ENCODE assay signal across 9 cellular contexts in the genomic region with DNA sequence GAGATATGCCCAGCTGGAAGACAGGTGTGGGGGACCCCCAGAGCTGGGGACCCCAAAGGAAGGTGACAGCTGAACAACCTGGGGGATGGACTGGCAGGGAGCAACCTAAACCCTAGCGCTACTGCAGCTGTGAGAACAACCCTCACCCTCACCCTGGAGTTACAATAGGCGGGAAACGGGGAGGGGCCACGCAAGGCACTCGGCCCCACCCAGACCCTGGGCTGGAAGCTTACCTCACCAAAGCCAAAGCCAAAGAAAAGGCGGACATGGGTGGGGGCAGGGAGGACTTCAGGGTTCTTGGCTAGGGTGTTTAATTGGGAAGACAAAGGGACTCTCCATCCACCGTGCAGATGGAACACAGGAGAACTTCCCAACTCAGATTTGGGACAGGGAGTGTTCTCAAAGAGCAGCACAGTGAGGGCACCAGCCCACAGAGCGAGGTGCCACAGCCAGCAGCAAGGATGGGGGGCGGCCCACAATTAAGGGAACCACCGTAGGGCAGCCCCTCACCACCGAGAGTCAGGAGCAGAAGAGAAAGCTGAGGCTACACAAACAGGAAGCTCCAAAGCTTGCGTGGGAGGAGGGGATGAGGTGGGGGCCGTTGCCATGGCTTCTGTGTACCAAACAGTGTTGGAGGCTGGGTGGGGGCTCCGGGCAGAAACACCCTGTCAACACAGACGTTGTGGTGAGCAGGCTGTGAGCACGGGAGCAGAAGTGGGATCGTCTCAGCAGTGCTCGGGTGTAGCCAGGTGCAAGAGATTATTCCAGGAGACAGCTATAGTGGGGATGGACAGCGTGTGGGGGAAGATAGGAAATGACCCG. TPM values are rescaled to one million over a fixed set of nuclear protein-coding genes. Genes with fewer than 3 reads are reported as not detected.
A peak's percentile ranks its signal among the peaks of the same experiment; 100 is the strongest.
DNase-seq lines count a peak whose midpoint lies in the region; ATAC-seq and TF ChIP-seq lines count a peak whose summit lies in the region.
"Had no signal": no experiment of that assay in that cellular context is flagged by ENCODE, and none has a peak within 500 bp of the region (broad histone marks: within the 10 kb centered on the region; RNA-seq: fewer than 3 reads in every experiment).

No MANE protein-coding gene starts in this region.

- peaks cover 28% of the 10 kb centered on the region for H3K4me1 ChIP-seq in testis

- H3K27me3 ChIP-seq in BJ (ENCODE audit: control insufficient read depth, insufficient read depth, low read length) (no peaks in the 10 kb centered on the region), testis (no peaks in the 10 kb centered on the region)

- POLR2A ChIA-PET in BJ (lab: Charles Lee) = no interaction called here

- H3K36me3 ChIP-seq in BJ (ENCODE audit: control insufficient read depth, insufficient read depth, low read length) = peaks cover 16% of the 10 kb centered on the region
- H3K36me3 ChIP-seq in testis (ENCODE audit: low read depth, missing control alignments) = no peaks in the 10 kb centered on the region

- intact Hi-C loops in testis (cut with DNase I; ENCODE audit: low total_unique reads) = no loop called here

- ATAC-seq in GM19351 (IDR thresholded peaks at IDR 0.05; ENCODE audit: unreplicated experiment) (peak; percentile 33), HG03469 (IDR thresholded peaks at IDR 0.05; ENCODE audit: unreplicated experiment) (peak; percentile 23), omental fat pad (ENCODE audit: low FRiP score) (peak; percentile 38)

- TF ChIP-seq POLR2A in testis (IDR thresholded peaks at IDR 0.05) = no peak

- CTCF ChIA-PET in BJ (lab: Yijun Ruan, JAX) = interaction anchor here (0.9 to 39.5 kb wide), 5 partner anchors 12 to 329 kb away, joined by 3 to 889 read pairs (median 11); no protein-coding TSS in a partner anchor

- H3K4me3 ChIP-seq in BJ (ENCODE audit: low read depth, low read length) (peak overlapping the region; percentile 81), fibroblast of mammary gland (ENCODE audit: control insufficient read depth, low read depth, low read length) (peak overlapping the region; percentile 98), testis (peak overlapping the region; percentile 64 to 88)

- WGBS in testis, 2 donors = 9 to 11% methylated on average over 20 of the region's 20 CpGs

- peak overlapping the region; percentile 74 to 91 for H3K27ac ChIP-seq in testis

- TF ChIP-seq CTCF in BJ (IDR thresholded peaks at IDR 0.05; ENCODE audit: insufficient read depth, low read depth, low read length) (no peak), fibroblast of mammary gland (conservative IDR thresholded peaks at IDR 0.05; ENCODE audit: control insufficient read depth, insufficient read depth, low read depth, low read length) (no peak), omental fat pad (IDR thresholded peaks at IDR 0.05) (no peak), testis (IDR thresholded peaks at IDR 0.05) (no peak)

- no peaks in the 10 kb centered on the region for H3K9me3 ChIP-seq in testis

- DNase-seq in BJ (ENCODE audit: low read depth) = peak; percentile 55
- peak; percentile 93 for DNase-seq in OCI-M1 (lab: John Stamatoyannopoulos, UW)
- DNase-seq in activated T-cell treated with anti-CD3 and anti-CD28 coated beads, Interleukin-2, amount 50 U/mL, for 48 hours = peak; percentile 78 to 83
- DNase-seq in fibroblast of mammary gland (ENCODE audit: low read depth) = peak; percentile 83
- DNase-seq in omental fat pad (ENCODE audit: low spot score) = peak; percentile 66
- DNase-seq in testis = peak; percentile 87

RNA-seq across cellular contexts. Expression of a gene that starts 1.9 kb away (rescaled TPM):
- polyA plus RNA-seq in BJ (2011; rRNA removed) = 628 and 745 TPM in 2 replicates
- 239 and 300 TPM in 2 replicates for polyA minus RNA-seq in BJ (2011; rRNA and poly(A)+ RNA removed)
- 100 to 1,000 TPM; 242 to 569 (median 258) TPM for total RNA-seq in omental fat pad
- total RNA-seq in testis = 100 to 1,000 TPM; 204 to 389 TPM
- 305 TPM for polyA plus RNA-seq in testis (ENCODE audit: insufficient read depth, low read depth, low replicate concordance)

RNA-seq across cellular contexts. Expression of a gene that starts 22.0 kb away (rescaled TPM):
- polyA plus RNA-seq in BJ (2011; rRNA removed) = not detected in 2 replicates
- polyA minus RNA-seq in BJ (2011; rRNA and poly(A)+ RNA removed) = not detected in 2 replicates
- total RNA-seq in omental fat pad = 10 to 100 TPM in 1 of 4 donors, 1 to 10 TPM in 2, not detected in 1; 4.3 to 11.0 (median 9.4) TPM
- total RNA-seq in testis = 10 to 100 TPM in 1 of 2 donors, 1 to 10 TPM in 1; 4.8 to 10.2 TPM
- 7.9 TPM for polyA plus RNA-seq in testis (ENCODE audit: insufficient read depth, low read depth, low replicate concordance)

RNA-seq across cellular contexts. Expression of a gene that starts 23.4 kb away (rescaled TPM):
- polyA plus RNA-seq in BJ (2011; rRNA removed) (0.56 TPM in 2 replicates), testis (ENCODE audit: insufficient read depth, low read depth, low replicate concordance) (59.6 TPM)
- 0.24 and 0.26 TPM in 2 replicates for polyA minus RNA-seq in BJ (2011; rRNA and poly(A)+ RNA removed)
- total RNA-seq in omental fat pad (1 to 10 TPM in 1 of 4 donors, under 1 TPM in 2, not detected in 1; 0.84 to 5.3 (median 0.95) TPM), testis (10 to 100 TPM; 13.0 to 30.4 TPM)

RNA-seq across cellular contexts. Expression of a gene that starts 30.6 kb away (rescaled TPM):
- polyA plus RNA-seq in BJ (2011; rRNA removed) (not detected in 2 replicates), testis (ENCODE audit: insufficient read depth, low read depth, low replicate concordance) (0.74 TPM)
- polyA minus RNA-seq in BJ (2011; rRNA and poly(A)+ RNA removed) = not detected in 2 replicates
- total RNA-seq in omental fat pad (1 to 10 TPM in 2 of 4 donors, under 1 TPM in 1, not detected in 1; 0.56 to 7.2 (median 1.0) TPM), testis (1 to 10 TPM in 1 of 2 donors, not detected in 1; 2.0 TPM)
- total RNA-seq: T-helper 2 cell treated with Interferon-gamma antibody and Interleukin-4, amounts not matched to agents 100 ng/mL and 5 ng/mL, for 36 hours had no signal

Comparison
In these comparisons a context has a peak if more than half of its experiments do, and no peak if none do; other contexts are left out.
1. Peak in every context shown above with its lines: DNase-seq, ATAC-seq, H3K4me3 ChIP-seq and H3K27ac ChIP-seq.